7 cellular contexts compared by ENCODE assay signal in the genomic region with DNA sequence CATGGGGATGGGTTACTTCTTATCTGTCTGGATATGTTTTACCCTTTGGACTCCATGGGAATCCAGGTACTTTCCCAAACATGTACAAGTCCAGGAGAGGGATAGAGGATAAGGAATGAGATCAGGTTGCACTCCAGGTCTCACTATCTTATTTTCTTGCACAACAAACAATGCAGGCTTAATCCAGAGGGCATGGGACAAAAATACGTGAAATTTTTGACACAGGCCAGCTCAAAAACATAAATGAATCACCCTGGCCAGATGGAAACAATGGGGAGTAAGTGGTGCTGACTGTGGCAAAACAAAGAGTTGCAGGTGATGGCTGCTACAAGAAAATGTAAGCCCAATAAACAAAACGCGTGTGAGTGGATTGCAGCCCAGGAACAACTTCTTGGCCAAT.
"Had no signal": no experiment of that assay in that cellular context is flagged by ENCODE, and none has a peak within 500 bp of the region (broad histone marks: within the 10 kb centered on the region; RNA-seq: fewer than 3 reads in every experiment).

No MANE protein-coding gene starts in this region.

- H3K9me3 ChIP-seq: HAP-1 had no signal

- H3K4me1 ChIP-seq: HAP-1 had no signal

- H3K4me3 ChIP-seq: GM23248, HAP-1 had no signal

- H3K36me3 ChIP-seq: HAP-1 had no signal

- H3K27ac ChIP-seq: GM23248, HL-60 had no signal

- DNase-seq: GM23248, GOT3, H7, HFFc6, KBM-7 had no signal

- H2AFZ ChIP-seq: GM23248 had no signal

- H3K9ac ChIP-seq: GM23248 had no signal
